In the genomic region with DNA sequence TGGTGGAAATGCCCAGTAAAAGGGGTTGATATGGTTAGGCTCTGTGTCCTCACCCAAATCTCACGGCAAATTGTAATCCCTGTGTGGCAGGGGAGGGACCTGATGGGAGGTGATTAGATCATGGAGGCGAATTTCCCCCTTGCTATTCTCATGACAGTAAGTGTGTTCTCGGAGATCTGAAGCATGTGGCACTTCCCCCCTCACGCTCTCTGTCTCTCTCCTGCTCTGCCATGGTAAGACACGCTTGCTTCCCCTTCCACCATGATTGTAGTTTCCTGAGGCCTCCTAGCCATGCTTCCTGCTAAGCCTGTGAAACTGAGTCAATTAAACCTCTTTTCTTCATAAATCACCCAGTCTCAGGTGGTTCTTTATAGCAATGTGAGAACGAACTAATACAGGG, we compare ENCODE assay signal across 1 cellular context.
TF ChIP-seq lines count a peak whose summit lies in the region.

No MANE protein-coding gene starts in this region.

TF ChIP-seq in GM23338, 12 proteins besides CTCF, POLR2A, EP300 and RAD21:
- TF ChIP-seq, protein P1, sequence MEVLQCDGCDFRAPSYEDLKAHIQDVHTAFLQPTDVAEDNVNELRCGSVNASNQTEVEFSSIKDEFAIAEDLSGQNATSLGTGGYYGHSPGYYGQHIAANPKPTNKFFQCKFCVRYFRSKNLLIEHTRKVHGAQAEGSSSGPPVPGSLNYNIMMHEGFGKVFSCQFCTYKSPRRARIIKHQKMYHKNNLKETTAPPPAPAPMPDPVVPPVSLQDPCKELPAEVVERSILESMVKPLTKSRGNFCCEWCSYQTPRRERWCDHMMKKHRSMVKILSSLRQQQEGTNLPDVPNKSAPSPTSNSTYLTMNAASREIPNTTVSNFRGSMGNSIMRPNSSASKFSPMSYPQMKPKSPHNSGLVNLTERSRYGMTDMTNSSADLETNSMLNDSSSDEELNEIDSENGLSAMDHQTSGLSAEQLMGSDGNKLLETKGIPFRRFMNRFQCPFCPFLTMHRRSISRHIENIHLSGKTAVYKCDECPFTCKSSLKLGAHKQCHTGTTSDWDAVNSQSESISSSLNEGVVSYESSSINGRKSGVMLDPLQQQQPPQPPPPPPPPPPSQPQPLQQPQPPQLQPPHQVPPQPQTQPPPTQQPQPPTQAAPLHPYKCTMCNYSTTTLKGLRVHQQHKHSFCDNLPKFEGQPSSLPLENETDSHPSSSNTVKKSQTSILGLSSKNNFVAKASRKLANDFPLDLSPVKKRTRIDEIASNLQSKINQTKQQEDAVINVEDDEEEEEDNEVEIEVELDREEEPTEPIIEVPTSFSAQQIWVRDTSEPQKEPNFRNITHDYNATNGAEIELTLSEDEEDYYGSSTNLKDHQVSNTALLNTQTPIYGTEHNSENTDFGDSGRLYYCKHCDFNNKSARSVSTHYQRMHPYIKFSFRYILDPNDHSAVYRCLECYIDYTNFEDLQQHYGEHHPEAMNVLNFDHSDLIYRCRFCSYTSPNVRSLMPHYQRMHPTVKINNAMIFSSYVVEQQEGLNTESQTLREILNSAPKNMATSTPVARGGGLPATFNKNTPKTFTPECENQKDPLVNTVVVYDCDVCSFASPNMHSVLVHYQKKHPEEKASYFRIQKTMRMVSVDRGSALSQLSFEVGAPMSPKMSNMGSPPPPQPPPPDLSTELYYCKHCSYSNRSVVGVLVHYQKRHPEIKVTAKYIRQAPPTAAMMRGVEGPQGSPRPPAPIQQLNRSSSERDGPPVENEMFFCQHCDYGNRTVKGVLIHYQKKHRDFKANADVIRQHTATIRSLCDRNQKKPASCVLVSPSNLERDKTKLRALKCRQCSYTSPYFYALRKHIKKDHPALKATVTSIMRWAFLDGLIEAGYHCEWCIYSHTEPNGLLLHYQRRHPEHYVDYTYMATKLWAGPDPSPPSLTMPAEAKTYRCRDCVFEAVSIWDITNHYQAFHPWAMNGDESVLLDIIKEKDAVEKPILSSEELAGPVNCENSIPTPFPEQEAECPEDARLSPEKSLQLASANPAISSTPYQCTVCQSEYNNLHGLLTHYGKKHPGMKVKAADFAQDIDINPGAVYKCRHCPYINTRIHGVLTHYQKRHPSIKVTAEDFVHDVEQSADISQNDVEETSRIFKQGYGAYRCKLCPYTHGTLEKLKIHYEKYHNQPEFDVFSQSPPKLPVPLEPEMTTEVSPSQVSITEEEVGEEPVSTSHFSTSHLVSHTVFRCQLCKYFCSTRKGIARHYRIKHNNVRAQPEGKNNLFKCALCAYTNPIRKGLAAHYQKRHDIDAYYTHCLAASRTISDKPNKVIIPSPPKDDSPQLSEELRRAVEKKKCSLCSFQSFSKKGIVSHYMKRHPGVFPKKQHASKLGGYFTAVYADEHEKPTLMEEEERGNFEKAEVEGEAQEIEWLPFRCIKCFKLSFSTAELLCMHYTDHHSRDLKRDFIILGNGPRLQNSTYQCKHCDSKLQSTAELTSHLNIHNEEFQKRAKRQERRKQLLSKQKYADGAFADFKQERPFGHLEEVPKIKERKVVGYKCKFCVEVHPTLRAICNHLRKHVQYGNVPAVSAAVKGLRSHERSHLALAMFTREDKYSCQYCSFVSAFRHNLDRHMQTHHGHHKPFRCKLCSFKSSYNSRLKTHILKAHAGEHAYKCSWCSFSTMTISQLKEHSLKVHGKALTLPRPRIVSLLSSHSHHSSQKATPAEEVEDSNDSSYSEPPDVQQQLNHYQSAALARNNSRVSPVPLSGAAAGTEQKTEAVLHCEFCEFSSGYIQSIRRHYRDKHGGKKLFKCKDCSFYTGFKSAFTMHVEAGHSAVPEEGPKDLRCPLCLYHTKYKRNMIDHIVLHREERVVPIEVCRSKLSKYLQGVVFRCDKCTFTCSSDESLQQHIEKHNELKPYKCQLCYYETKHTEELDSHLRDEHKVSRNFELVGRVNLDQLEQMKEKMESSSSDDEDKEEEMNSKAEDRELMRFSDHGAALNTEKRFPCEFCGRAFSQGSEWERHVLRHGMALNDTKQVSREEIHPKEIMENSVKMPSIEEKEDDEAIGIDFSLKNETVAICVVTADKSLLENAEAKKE (CRISPR knock-in tag; IDR thresholded peaks at IDR 0.05), result no peak
- TF ChIP-seq ZNF114 (CRISPR knock-in tag; IDR thresholded peaks at IDR 0.05), result no peak
- TF ChIP-seq EZH2phosphoT487 (IDR thresholded peaks at IDR 0.05; ENCODE audit: unreplicated experiment), result no peak
- no peak for TF ChIP-seq CREB1 (CRISPR knock-in tag; IDR thresholded peaks at IDR 0.05; ENCODE audit: low read depth)
- TF ChIP-seq POLR2AphosphoS5 (IDR thresholded peaks at IDR 0.05; ENCODE audit: low read depth), result no peak
- TF ChIP-seq JUNB (IDR thresholded peaks at IDR 0.05; ENCODE audit: unreplicated experiment), result no peak
- no peak for TF ChIP-seq STAT1 (IDR thresholded peaks at IDR 0.05; ENCODE audit: unreplicated experiment)
- no peak for TF ChIP-seq ZNF331 (CRISPR knock-in tag; IDR thresholded peaks at IDR 0.05; ENCODE audit: low read depth)
- no peak for TF ChIP-seq REST (IDR thresholded peaks at IDR 0.05; ENCODE audit: unreplicated experiment)
- TF ChIP-seq, protein P2, sequence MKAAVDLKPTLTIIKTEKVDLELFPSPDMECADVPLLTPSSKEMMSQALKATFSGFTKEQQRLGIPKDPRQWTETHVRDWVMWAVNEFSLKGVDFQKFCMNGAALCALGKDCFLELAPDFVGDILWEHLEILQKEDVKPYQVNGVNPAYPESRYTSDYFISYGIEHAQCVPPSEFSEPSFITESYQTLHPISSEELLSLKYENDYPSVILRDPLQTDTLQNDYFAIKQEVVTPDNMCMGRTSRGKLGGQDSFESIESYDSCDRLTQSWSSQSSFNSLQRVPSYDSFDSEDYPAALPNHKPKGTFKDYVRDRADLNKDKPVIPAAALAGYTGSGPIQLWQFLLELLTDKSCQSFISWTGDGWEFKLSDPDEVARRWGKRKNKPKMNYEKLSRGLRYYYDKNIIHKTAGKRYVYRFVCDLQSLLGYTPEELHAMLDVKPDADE (IDR thresholded peaks at IDR 0.05), result no peak
- TF ChIP-seq EZH2 (IDR thresholded peaks at IDR 0.05; ENCODE audit: low read depth, unreplicated experiment), result no peak
- TF ChIP-seq NANOG (IDR thresholded peaks at IDR 0.05; ENCODE audit: borderline replicate concordance), result no peak
TF ChIP-seq in GM23338: peak in this region for 0.
